In the genomic region with DNA sequence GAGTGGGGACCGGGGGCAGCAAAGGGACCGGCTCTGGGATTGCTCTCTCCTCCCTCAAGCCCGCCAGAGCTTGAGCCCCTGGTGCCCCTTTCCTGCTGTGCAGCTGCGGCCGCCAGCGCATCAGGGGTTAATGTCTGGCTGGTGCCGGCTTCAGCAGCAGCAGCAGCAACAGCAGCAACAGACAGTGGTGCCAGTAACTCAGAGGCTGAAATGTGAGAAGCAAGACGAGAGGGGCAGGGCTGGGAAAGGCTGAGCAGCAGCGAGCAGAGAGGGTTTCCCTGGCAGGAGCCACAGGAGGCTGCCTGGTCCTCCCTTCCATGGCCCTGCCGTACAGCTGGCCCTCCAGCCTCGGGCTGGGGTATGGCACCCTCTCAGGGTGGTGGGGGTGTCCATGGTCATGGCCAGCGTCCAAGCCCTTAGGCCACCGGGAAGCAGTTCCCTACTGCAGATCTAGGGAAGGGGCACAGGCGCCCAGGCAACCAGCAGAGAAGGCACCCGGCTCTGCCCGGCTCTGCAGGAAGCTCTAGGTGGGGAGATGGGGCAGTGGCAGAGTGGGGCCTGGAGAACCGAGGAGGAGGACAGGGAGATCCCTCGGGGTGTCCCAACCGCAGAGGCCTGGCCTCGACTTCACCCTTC, we compare ENCODE assay signal across 8 cellular contexts. TPM values are rescaled to one million over a fixed set of nuclear protein-coding genes. Genes with fewer than 3 reads are reported as not detected.
DNase-seq lines count a peak whose midpoint lies in the region; ATAC-seq and TF ChIP-seq lines count a peak whose summit lies in the region.

No MANE protein-coding gene starts in this region.

- H3K36me3 Mint-ChIP-seq in nephron (ENCODE audit: low read depth): no peaks in the 10 kb centered on the region

- ATAC-seq in esophagus mucosa (peak; percentile 54), HG02759 (IDR thresholded peaks at IDR 0.05; ENCODE audit: unreplicated experiment) (no peak), GM18867 (IDR thresholded peaks at IDR 0.05; ENCODE audit: unreplicated experiment) (no peak), GM21390 (IDR thresholded peaks at IDR 0.05; ENCODE audit: unreplicated experiment) (no peak)
- ATAC-seq in stimulated activated naive CD8-positive, alpha-beta T cell treated with anti-CD3 and anti-CD28 coated beads, Interleukin-15, amount 100 ng/mL, for 72 hours: no peak

- H3K4me1 Mint-ChIP-seq in nephron: peaks cover 50% of the 10 kb centered on the region
- no peaks in the 10 kb centered on the region for H3K4me1 Mint-ChIP-seq in stimulated activated naive CD8-positive, alpha-beta T cell treated with anti-CD3 and anti-CD28 coated beads, Interleukin-15, amount 100 ng/mL, for 72 hours

- H3K27me3 Mint-ChIP-seq in nephron (ENCODE audit: low read depth): no peaks in the 10 kb centered on the region
- H3K27me3 Mint-ChIP-seq in stimulated activated naive CD8-positive, alpha-beta T cell treated with anti-CD3 and anti-CD28 coated beads, Interleukin-15, amount 100 ng/mL, for 72 hours: peaks cover 21% of the 10 kb centered on the region

- TF ChIP-seq CTCF in nephron (IDR thresholded peaks at IDR 0.05; ENCODE audit: unreplicated experiment in 3 of 3): no peak

- peak overlapping the region; percentile 38 to 72 (median 66) for H3K4me3 Mint-ChIP-seq in nephron
- H3K4me3 Mint-ChIP-seq in stimulated activated naive CD8-positive, alpha-beta T cell treated with anti-CD3 and anti-CD28 coated beads, Interleukin-15, amount 100 ng/mL, for 72 hours: no peak overlapping the region

- DNase-seq in GM03348 (ENCODE audit: low spot score): peak; percentile 85
- peak; percentile 84 for DNase-seq in NCI-H69 (lab: John Stamatoyannopoulos, UW)
- no peak for DNase-seq in stimulated activated naive CD8-positive, alpha-beta T cell treated with anti-CD3 and anti-CD28 coated beads, Interleukin-15, amount 100 ng/mL, for 72 hours

- H3K27ac Mint-ChIP-seq in nephron: peak overlapping the region; percentile 86 to 96 (median 91)
- peak overlapping the region in 1 of 2 donors; percentile 6 for H3K27ac Mint-ChIP-seq in stimulated activated naive CD8-positive, alpha-beta T cell treated with anti-CD3 and anti-CD28 coated beads, Interleukin-15, amount 100 ng/mL, for 72 hours

- no peaks in the 10 kb centered on the region for H3K9me3 Mint-ChIP-seq in nephron
- H3K9me3 Mint-ChIP-seq in stimulated activated naive CD8-positive, alpha-beta T cell treated with anti-CD3 and anti-CD28 coated beads, Interleukin-15, amount 100 ng/mL, for 72 hours: no peaks in the 10 kb centered on the region

RNA-seq across cellular contexts. Expression of gene TFAP4, which starts 21.1 kb away (rescaled TPM):
- total RNA-seq in esophagus mucosa: 11.6 TPM

RNA-seq across cellular contexts. Expression of gene GLIS2, which starts 21.9 kb away (rescaled TPM):
- 0.80 TPM for total RNA-seq in esophagus mucosa

RNA-seq across cellular contexts. Expression of gene SRL, which starts 52.1 kb away (rescaled TPM):
- 0.16 TPM for total RNA-seq in esophagus mucosa

RNA-seq across cellular contexts. Expression of gene PAM16, which starts 57.2 kb away (rescaled TPM):
- 34.3 TPM for total RNA-seq in esophagus mucosa

Comparison
In these comparisons a context has a peak if more than half of its experiments do, and no peak if none do; other contexts are left out.
1. DNase-seq: peak in GM03348 (single experiment) and NCI-H69 (single experiment); none in stimulated activated naive CD8-positive, alpha-beta T cell treated with anti-CD3 and anti-CD28 coated beads, Interleukin-15, amount 100 ng/mL, for 72 hours (0 of 2).
2. H3K4me3 Mint-ChIP-seq: peak in nephron (3 of 3); none in stimulated activated naive CD8-positive, alpha-beta T cell treated with anti-CD3 and anti-CD28 coated beads, Interleukin-15, amount 100 ng/mL, for 72 hours (0 of 2).